ENCODE assay signal across 1 cellular context in genomic region chr12:75571651-75572050, GRCh38.
TF ChIP-seq lines count a peak whose summit lies in the region.

No MANE protein-coding gene starts in this region.

TF ChIP-seq in GM23338, 12 proteins besides CTCF, POLR2A, EP300 and RAD21 (continued from another document):
- TF ChIP-seq ZNF462 (CRISPR knock-in tag; IDR thresholded peaks at IDR 0.05) = no peak
- TF ChIP-seq ZNF331 (CRISPR knock-in tag; IDR thresholded peaks at IDR 0.05; ENCODE audit: low read depth) = no peak
- no peak for TF ChIP-seq EZH2 (IDR thresholded peaks at IDR 0.05; ENCODE audit: low read depth, unreplicated experiment)
TF ChIP-seq in GM23338: peak in this region for 0.
